Comparison of ENCODE assay signal across 8 cellular contexts in genomic region chr15:44535509-44536297, GRCh38. TPM values are rescaled to one million over a fixed set of nuclear protein-coding genes. Genes with fewer than 3 reads are reported as not detected.
A peak's percentile ranks its signal among the peaks of the same experiment; 100 is the strongest.
DNase-seq lines count a peak whose midpoint lies in the region; ATAC-seq and TF ChIP-seq lines count a peak whose summit lies in the region.

No MANE protein-coding gene starts in this region.

- DNase-seq in DND-41 (no peak), IMR-90 (no peak), fibroblast of villous mesenchyme (ENCODE audit: low read depth) (no peak), NAMALWA (ENCODE audit: low spot score) (no peak), DMS 273 (lab: John Stamatoyannopoulos, UW; ENCODE audit: unreplicated experiment) (no peak)
- DNase-seq in activated T-helper 1 cell treated with anti-CD3 and anti-CD28 coated beads, Interleukin-12 subunit alpha, Interleukin-12 subunit beta, Interleukin-2, Interleukin-4 antibody, amounts not matched to agents 30 ng/mL and 10 ng/mL and 1 ng/mL, durations not matched to agents 14 hours and 24 hours and 36 hours (ENCODE audit: low spot score): peak; percentile 16

- peak overlapping the region; percentile 95 for H2AK9ac ChIP-seq in IMR-90 (replicated peaks; ENCODE audit: low read depth, low read length, poor library complexity)

- peak overlapping the region; percentile 95 for H2BK5ac ChIP-seq in IMR-90 (ENCODE audit: low read depth, low read length, poor library complexity, severe bottlenecking)

- H3K79me2 ChIP-seq in DND-41 (ENCODE audit: insufficient read depth, low read length) (peaks cover 42% of the 10 kb centered on the region), parathyroid adenoma (peaks cover 2% of the 10 kb centered on the region)

- dilution Hi-C loops in IMR-90 (cut with HindIII; ENCODE audit: low sequenced_read_pairs, unreplicated experiment): no loop called here

- H3K23ac ChIP-seq in IMR-90 (ENCODE audit: low read depth, low read length): peak overlapping the region; percentile 94

- H3K18ac ChIP-seq in IMR-90 (ENCODE audit: low read depth, low read length): peak overlapping the region; percentile 78

- no peak for ATAC-seq in DND-41 (ENCODE audit: insufficient read depth, low read depth)
- ATAC-seq in IMR-90 (ENCODE audit: low read depth): no peak
- ATAC-seq in HG03378 (IDR thresholded peaks at IDR 0.05; ENCODE audit: unreplicated experiment): no peak

- peak overlapping the region; percentile 92 for H3K56ac ChIP-seq in IMR-90 (ENCODE audit: extremely low read depth, insufficient read depth, low read length)

- H3K9me3 ChIP-seq in DND-41 (ENCODE audit: insufficient read depth, low read length, severe bottlenecking) (no peaks in the 10 kb centered on the region), IMR-90 (ENCODE audit: control insufficient read depth, insufficient read depth, low read length) (no peaks in the 10 kb centered on the region), parathyroid adenoma (ENCODE audit: control insufficient read depth, low read length) (no peaks in the 10 kb centered on the region)

- H4K5ac ChIP-seq in IMR-90 (ENCODE audit: low read depth, low read length): peak overlapping the region; percentile 31

- POLR2A ChIA-PET in IMR-90 (lab: Charles Lee; ENCODE audit: unreplicated experiment): interaction anchor here (0.6 kb wide), 1 partner anchor 245 kb away, joined by 13 read pairs; no protein-coding TSS in a partner anchor

- H3K4me2 ChIP-seq in DND-41 (ENCODE audit: insufficient read depth, low read length) (peak overlapping the region; percentile 96), IMR-90 (ENCODE audit: low read depth, low read length) (peak overlapping the region; percentile 90), parathyroid adenoma (ENCODE audit: low read length) (peak overlapping the region; percentile 97)

- H3K4me3 Mint-ChIP-seq in activated T-helper 1 cell treated with anti-CD3 and anti-CD28 coated beads, Interleukin-12 subunit alpha, Interleukin-12 subunit beta, Interleukin-2, Interleukin-4 antibody, amounts not matched to agents 30 ng/mL and 10 ng/mL and 1 ng/mL, durations not matched to agents 14 hours and 24 hours and 36 hours: peak overlapping the region; percentile 90

- no TSS peak for BruUV-seq in IMR-90 (replicated peaks; lab: Mats Ljungman, UMichigan)

- H2AFZ ChIP-seq in DND-41 (ENCODE audit: low read depth, low read length) (peak overlapping the region; percentile 100), IMR-90 (replicated peaks; ENCODE audit: low read length, poor library complexity) (peak overlapping the region; percentile 97), parathyroid adenoma (peak overlapping the region; percentile 74)

- H3K4me1 ChIP-seq in DND-41 (ENCODE audit: insufficient read depth, low read length): peaks cover 31% of the 10 kb centered on the region
- H3K4me1 ChIP-seq in IMR-90 (ENCODE audit: control insufficient read depth, insufficient read depth, low read length): peaks cover 5% of the 10 kb centered on the region
- H3K4me1 ChIP-seq in parathyroid adenoma: no peaks in the 10 kb centered on the region

- H2BK15ac ChIP-seq in IMR-90 (ENCODE audit: low read depth, low read length): peak overlapping the region; percentile 86; the same call in 1 of the 3 replicates

- TF ChIP-seq CTCF in DND-41 (IDR thresholded peaks at IDR 0.05; ENCODE audit: borderline replicate concordance, extremely low read depth, low read length, poor library complexity, severe bottlenecking) (no peak), IMR-90 (conservative IDR thresholded peaks at IDR 0.05; ENCODE audit: low read depth, low read length) (no peak), fibroblast of villous mesenchyme (IDR thresholded peaks at IDR 0.05; ENCODE audit: insufficient read depth, low read depth, low read length) (no peak), parathyroid adenoma (IDR thresholded peaks at IDR 0.05) (no peak)

- H3K4ac ChIP-seq in IMR-90 (ENCODE audit: low read depth, low read length): peak overlapping the region; percentile 89

- in situ Hi-C loops in IMR-90 (cut with MboI; ENCODE audit: low sequenced_read_pairs): no loop called here

- peak overlapping the region; percentile 49 to 95 for H4K8ac ChIP-seq in IMR-90 (ENCODE audit: low read depth in 2 of 2, low read length in 2 of 2)

- H2BK120ac ChIP-seq in IMR-90 (ENCODE audit: low read depth, low read length): peak overlapping the region; percentile 85

- no peaks in the 10 kb centered on the region for H3K9me3 Mint-ChIP-seq in activated T-helper 1 cell treated with anti-CD3 and anti-CD28 coated beads, Interleukin-12 subunit alpha, Interleukin-12 subunit beta, Interleukin-2, Interleukin-4 antibody, amounts not matched to agents 30 ng/mL and 10 ng/mL and 1 ng/mL, durations not matched to agents 14 hours and 24 hours and 36 hours

- peaks cover 38% of the 10 kb centered on the region for H3K4me1 Mint-ChIP-seq in activated T-helper 1 cell treated with anti-CD3 and anti-CD28 coated beads, Interleukin-12 subunit alpha, Interleukin-12 subunit beta, Interleukin-2, Interleukin-4 antibody, amounts not matched to agents 30 ng/mL and 10 ng/mL and 1 ng/mL, durations not matched to agents 14 hours and 24 hours and 36 hours (ENCODE audit: low read depth)

- H4K20me1 ChIP-seq in DND-41 (ENCODE audit: insufficient read depth, low read length) (peaks cover 3% of the 10 kb centered on the region; the same call in 1 of the 2 replicates), IMR-90 (ENCODE audit: insufficient read depth, low read length) (peaks cover 9% of the 10 kb centered on the region; the same call in 1 of the 2 replicates)

- H2AK5ac ChIP-seq in IMR-90 (ENCODE audit: low read depth, low read length): peak overlapping the region; percentile 85

- peaks cover 18 to 47% of the 10 kb centered on the region in 2 experiments for H3K79me1 ChIP-seq in IMR-90 (ENCODE audit: low read depth in 1 of 2, low read length in 2 of 2)

- H3K9ac ChIP-seq in DND-41 (ENCODE audit: low read depth, low read length) (peak overlapping the region; percentile 97), IMR-90 (ENCODE audit: low read depth, low read length) (peak overlapping the region; percentile 82), parathyroid adenoma (no peak overlapping the region)

- H3K27me3 ChIP-seq in DND-41 (ENCODE audit: insufficient read depth, low read length, poor library complexity) (no peaks in the 10 kb centered on the region), IMR-90 (ENCODE audit: control insufficient read depth, insufficient read depth, low read length) (no peaks in the 10 kb centered on the region), parathyroid adenoma (ENCODE audit: control insufficient read depth, insufficient read depth, low read length) (no peaks in the 10 kb centered on the region)

- H3K4me3 ChIP-seq in DND-41 (ENCODE audit: low read depth in 1 of 2, low read length in 2 of 2) (peak overlapping the region; percentile 75 to 86), IMR-90 (ENCODE audit: insufficient read depth, low read depth, low read length) (peak overlapping the region; percentile 70), fibroblast of villous mesenchyme (ENCODE audit: low read depth, low read length) (peak overlapping the region; percentile 89), parathyroid adenoma (ENCODE audit: low read depth, low read length) (peak overlapping the region; percentile 86)

- H3K27ac ChIP-seq in DND-41 (ENCODE audit: low read length): peak overlapping the region; percentile 93
- H3K27ac ChIP-seq in IMR-90 (ENCODE audit: insufficient read depth, low read length): peak overlapping the region; percentile 87
- peak overlapping the region; percentile 84 for H3K27ac ChIP-seq in parathyroid adenoma

- H3K36me3 ChIP-seq in DND-41 (ENCODE audit: insufficient read depth, low read length) (peaks cover 14% of the 10 kb centered on the region), IMR-90 (ENCODE audit: control insufficient read depth, insufficient read depth, low read length) (peaks cover 7% of the 10 kb centered on the region), parathyroid adenoma (ENCODE audit: control insufficient read depth, insufficient read depth, low read length) (no peaks in the 10 kb centered on the region)

- H3K9me1 ChIP-seq in IMR-90 (ENCODE audit: insufficient read depth, low read length): peaks cover 8% of the 10 kb centered on the region; the same call in 1 of the 2 replicates

- no peak for TF ChIP-seq RAD21 in IMR-90 (IDR thresholded peaks at IDR 0.05; ENCODE audit: low read length)

- H2BK20ac ChIP-seq in IMR-90 (ENCODE audit: low read depth, low read length): peak overlapping the region; percentile 11; the same call in 1 of the 2 replicates

- H4K91ac ChIP-seq in IMR-90 (ENCODE audit: insufficient read depth, low read depth, low read length): peak overlapping the region; percentile 95

- H3K27me3 Mint-ChIP-seq in activated T-helper 1 cell treated with anti-CD3 and anti-CD28 coated beads, Interleukin-12 subunit alpha, Interleukin-12 subunit beta, Interleukin-2, Interleukin-4 antibody, amounts not matched to agents 30 ng/mL and 10 ng/mL and 1 ng/mL, durations not matched to agents 14 hours and 24 hours and 36 hours (ENCODE audit: insufficient read depth): no peaks in the 10 kb centered on the region

- WGBS in IMR-90 (ENCODE audit: extremely low coverage in 2 of 2, insufficient read length in 1 of 2), 2 experiments: 68% methylated on average over 12 of the region's 36 CpGs; no CpG with 5 or more reads in 1 of the 2 experiments

- H3K14ac ChIP-seq in IMR-90 (replicated peaks; ENCODE audit: low read depth, low read length): peak overlapping the region; percentile 95

- intact Hi-C loops in IMR-90 (cut with micrococcal nuclease): loop anchor here (5.0 to 10.0 kb wide), 2 partner anchors 108 to 661 kb away; partner anchors contain the start of gene CTDSPL2
- intact Hi-C loops in activated T-helper 1 cell treated with anti-CD3 and anti-CD28 coated beads, Interleukin-12 subunit alpha, Interleukin-12 subunit beta, Interleukin-2, Interleukin-4 antibody, amounts not matched to agents 30 ng/mL and 10 ng/mL and 1 ng/mL, durations not matched to agents 14 hours and 24 hours and 36 hours (cut with micrococcal nuclease): loop anchor here (1.0 to 5.0 kb wide), 7 partner anchors 15 to 708 kb away; partner anchors contain the start of genes B2M, CTDSPL2, PATL2 and SPG11

- peaks cover 23% of the 10 kb centered on the region for H3K36me3 Mint-ChIP-seq in activated T-helper 1 cell treated with anti-CD3 and anti-CD28 coated beads, Interleukin-12 subunit alpha, Interleukin-12 subunit beta, Interleukin-2, Interleukin-4 antibody, amounts not matched to agents 30 ng/mL and 10 ng/mL and 1 ng/mL, durations not matched to agents 14 hours and 24 hours and 36 hours (ENCODE audit: low read depth)

- CTCF ChIA-PET in IMR-90 (lab: Yijun Ruan, JAX): no interaction called here

- TF ChIP-seq POLR2A in IMR-90 (IDR thresholded peaks at IDR 0.05; ENCODE audit: low read depth, low read length): no peak

- H3K27ac Mint-ChIP-seq in activated T-helper 1 cell treated with anti-CD3 and anti-CD28 coated beads, Interleukin-12 subunit alpha, Interleukin-12 subunit beta, Interleukin-2, Interleukin-4 antibody, amounts not matched to agents 30 ng/mL and 10 ng/mL and 1 ng/mL, durations not matched to agents 14 hours and 24 hours and 36 hours: peak overlapping the region; percentile 88

RNA-seq across cellular contexts. Expression of gene EIF3J, which starts 1.2 kb away (rescaled TPM):
- total RNA-seq in IMR-90 (2012; rRNA removed): 51.6 and 57.2 TPM in 2 replicates
- 43.7 and 59.9 TPM in 2 replicates for polyA plus RNA-seq in IMR-90 (2012; rRNA removed)
- polyA plus RNA-seq in IMR-90 (2012; cell fraction: cytosol; rRNA removed): 6.5 and 7.7 TPM in 2 replicates
- polyA plus RNA-seq in IMR-90 (2012; cell fraction: nucleus; rRNA removed; ENCODE audit: low replicate concordance): 3.0 and 35.6 TPM in 2 replicates
- 163 and 168 TPM in 2 replicates for total RNA-seq in activated T-helper 1 cell treated with anti-CD3 and anti-CD28 coated beads, Interleukin-12 subunit alpha, Interleukin-12 subunit beta, Interleukin-2, Interleukin-4 antibody, amounts not matched to agents 30 ng/mL and 10 ng/mL and 1 ng/mL, durations not matched to agents 14 hours and 24 hours and 36 hours
- 39.3 and 52.2 TPM in 2 replicates for total RNA-seq in fibroblast of villous mesenchyme
